ENCODE assay signal across 8 cellular contexts in genomic region chr4:10116625-10117423, GRCh38. TPM values are rescaled to one million over a fixed set of nuclear protein-coding genes. Genes with fewer than 3 reads are reported as not detected.
A peak's percentile ranks its signal among the peaks of the same experiment; 100 is the strongest.
DNase-seq lines count a peak whose midpoint lies in the region; ATAC-seq and TF ChIP-seq lines count a peak whose summit lies in the region.

Gene WDR1 (minus strand): TSS chr4:10116799. CDS start chr4:10116666, 133 bp downstream.

- no peaks in the 10 kb centered on the region for H3K9me3 ChIP-seq in muscle layer of duodenum (ENCODE audit: control insufficient read depth in 1 of 2, low read length in 2 of 2)

- H3K4me1 ChIP-seq in muscle layer of duodenum (ENCODE audit: control insufficient read depth in 1 of 2, insufficient read depth in 2 of 2, low read length in 2 of 2) = peaks cover 21 to 47% of the 10 kb centered on the region in 2 donors

- ATAC-seq in GM21723 (IDR thresholded peaks at IDR 0.05; ENCODE audit: unreplicated experiment) (peak; percentile 91), esophagus mucosa (peak; percentile 95)

- peak within 1 kb of the TSS; percentile 79 to 91 for H3K4me3 ChIP-seq in muscle layer of duodenum (ENCODE audit: low read depth in 1 of 2, low read length in 2 of 2)

- DNase-seq in DMS53 treated with DMSO at 0.1 percent for 48 hours (lab: John Stamatoyannopoulos, UW; ENCODE audit: unreplicated experiment) = peak; percentile 94
- DNase-seq in KG1 (lab: John Stamatoyannopoulos, UW) = peak; percentile 86
- peak; percentile 95 to 97 for DNase-seq in activated T-cell treated with anti-CD3 and anti-CD28 coated beads, Interleukin-2, amount 50 U/mL, for 48 hours
- DNase-seq in stimulated activated CD8-positive, alpha-beta memory T cell treated with anti-CD3 and anti-CD28 coated beads, Interleukin-7, amount 100 ng/mL, for 24 hours (ENCODE audit: low read depth) = peak; percentile 90

- no peaks in the 10 kb centered on the region for H3K27me3 ChIP-seq in muscle layer of duodenum (ENCODE audit: low read depth, low read length)

- H3K27ac ChIP-seq in muscle layer of duodenum (ENCODE audit: low read length) = peak within 1 kb of the TSS; percentile 99

- H3K36me3 ChIP-seq in muscle layer of duodenum (ENCODE audit: control insufficient read depth in 1 of 2, insufficient read depth in 2 of 2, low read length in 2 of 2) = peaks cover 35 to 36% of the 10 kb centered on the region in 2 donors

TF ChIP-seq in PFSK-1, 5 proteins besides CTCF, POLR2A, EP300 and RAD21:
- TF ChIP-seq REST (IDR thresholded peaks at IDR 0.05; ENCODE audit: insufficient read depth in 1 of 2, low read depth in 2 of 2, low read length in 2 of 2) (no peak), FOXP2 (optimal IDR thresholded peaks at IDR 0.05; ENCODE audit: borderline replicate concordance, extremely low read depth, extremely low read length, insufficient read depth) (peak; percentile 66), POLR2AphosphoS5 (IDR thresholded peaks at IDR 0.05; ENCODE audit: low read depth, low read length) (peak; percentile 98), TAF1 (IDR thresholded peaks at IDR 0.05; ENCODE audit: borderline replicate concordance, insufficient read depth, low read length) (peak; percentile 75), SIN3A (IDR thresholded peaks at IDR 0.05; ENCODE audit: borderline replicate concordance, insufficient read depth, low read length) (peak; percentile 64; the same call in 1 of the 2 replicates)
TF ChIP-seq in PFSK-1: peak in this region for 4.

RNA-seq across cellular contexts. Expression of gene WDR1, which starts in this region (rescaled TPM):
- 277 TPM for polyA plus RNA-seq in PFSK-1 (2012; ENCODE audit: insufficient read length, low read depth)
- 253 TPM for total RNA-seq in esophagus mucosa

Comparison
In these comparisons a context has a peak if more than half of its experiments do, and no peak if none do; other contexts are left out.
1. Peak in every context shown above with its lines: DNase-seq, ATAC-seq, H3K4me3 ChIP-seq and H3K27ac ChIP-seq.